ENCODE assay signal across 1 cellular context in genomic region chr6:116955773-116956172, GRCh38.
A peak's percentile ranks its signal among the peaks of the same experiment; 100 is the strongest.
TF ChIP-seq lines count a peak whose summit lies in the region.

No MANE protein-coding gene starts in this region.

TF ChIP-seq in HEK293, 187 proteins besides CTCF, POLR2A, EP300 and RAD21 (continued from another document):
- TF ChIP-seq PRDM10 (tag by site-specific recombination; IDR thresholded peaks at IDR 0.05) = peak; percentile 84
- TF ChIP-seq ZNF138 (tag by site-specific recombination; IDR thresholded peaks at IDR 0.05; ENCODE audit: borderline replicate concordance) = no peak
